In genomic region chr15:79629687-79630086, GRCh38 we compare ENCODE assay signal across 27 cellular contexts.
DNase-seq lines count a peak whose midpoint lies in the region; FAIRE-seq and TF ChIP-seq lines count a peak whose summit lies in the region.
"Had no signal": no experiment of that assay in that cellular context is flagged by ENCODE, and none has a peak within 500 bp of the region (broad histone marks: within the 10 kb centered on the region; RNA-seq: fewer than 3 reads in every experiment).

No MANE protein-coding gene starts in this region.

- H3K9me3 Mint-ChIP-seq in astrocyte (ENCODE audit: unreplicated experiment) = peaks cover 4% of the 10 kb centered on the region
- peaks cover 0 to 13% (median 5%) of the 10 kb centered on the region in 6 donors for H3K9me3 Mint-ChIP-seq in immature natural killer cell

- intact Hi-C loops in head of caudate nucleus (cut with DNase I) = no loop called here

- TF ChIP-seq CTCF in HFF-Myc (IDR thresholded peaks at IDR 0.05; ENCODE audit: low read depth, low read length, missing control alignments) = no peak
- TF ChIP-seq CTCF in astrocyte (IDR thresholded peaks at IDR 0.05; ENCODE audit: insufficient read depth, low read depth, low read length) = no peak
- no peak for TF ChIP-seq CTCF in foreskin fibroblast (IDR thresholded peaks at IDR 0.05; ENCODE audit: low read depth, low read length)
- TF ChIP-seq CTCF in smooth muscle cell (IDR thresholded peaks at IDR 0.05; ENCODE audit: borderline replicate concordance, insufficient read depth, poor library complexity, severe bottlenecking) = no peak

- WGBS in smooth muscle cell (ENCODE audit: low lambda C conversion rate) = 58% methylated on average over 5 of the region's 5 CpGs

- H3K9ac ChIP-seq in astrocyte (ENCODE audit: low read length) (no peak overlapping the region), smooth muscle cell (ENCODE audit: low read depth) (no peak overlapping the region)

- no peaks in the 10 kb centered on the region for H3K4me1 ChIP-seq in astrocyte (ENCODE audit: insufficient read depth, low read length)
- H3K4me1 ChIP-seq in smooth muscle cell (ENCODE audit: low read depth) = no peaks in the 10 kb centered on the region
- H3K4me1 ChIP-seq: SJCRH30, tibial artery had no signal

- H3K79me2 ChIP-seq in astrocyte (ENCODE audit: insufficient read depth, low read length) (no peaks in the 10 kb centered on the region), smooth muscle cell (ENCODE audit: low read depth) (no peaks in the 10 kb centered on the region)
- H3K79me2 ChIP-seq: hepatocyte had no signal

- H3K36me3 Mint-ChIP-seq in astrocyte (ENCODE audit: low read depth, unreplicated experiment) (no peaks in the 10 kb centered on the region), immature natural killer cell (peaks cover 0 to 5% (median 0%) of the 10 kb centered on the region in 3 donors)
- H3K36me3 Mint-ChIP-seq: CD14-positive monocyte had no signal

- FAIRE-seq in astrocyte (lab: Jason Lieb, UNC) = no peak

- H3K4me2 ChIP-seq in astrocyte (ENCODE audit: low read length) (no peak overlapping the region), smooth muscle cell (no peak overlapping the region)
- H3K4me2 ChIP-seq: hepatocyte, PC-9 had no signal

- no peaks in the 10 kb centered on the region for H3F3A ChIP-seq in smooth muscle cell (ENCODE audit: low read depth)

- peak; percentile 10 for DNase-seq in AG08396 (ENCODE audit: low spot score)
- DNase-seq in HFF-Myc (ENCODE audit: extremely low read depth, low read depth) = peak; percentile 43
- peak; percentile 84 for DNase-seq in astrocyte (ENCODE audit: low read depth)
- peak; percentile 81 to 91 for DNase-seq in foreskin fibroblast
- no peak for DNase-seq in smooth muscle cell (lab: John Stamatoyannopoulos, UW; ENCODE audit: unreplicated experiment)
- no peak for DNase-seq in stimulated activated CD8-positive, alpha-beta memory T cell treated with anti-CD3 and anti-CD28 coated beads, Interleukin-4, amount 100 ng/mL, for 48 hours
- no peak for DNase-seq in immature natural killer cell
- no peak for DNase-seq in head of caudate nucleus
- DNase-seq: activated CD4-positive, CD25-positive, alpha-beta regulatory T cell treated with anti-CD3 and anti-CD28 coated beads, Interleukin-2, amount 50 U/mL, for 72 hours; activated CD8-positive, alpha-beta T cell treated with anti-CD3 and anti-CD28 coated beads, Interleukin-2, amount 10 ng/mL, durations not matched to agents 7 days and 5 days; activated effector memory CD4-positive, alpha-beta T cell treated with anti-CD3 and anti-CD28 coated beads, Interleukin-2, amount 50 U/mL, for 16 hours; Calu3; cortex of kidney; KG1; MV-4-11; NCI-H146; NCI-H510A treated with DMSO at 0.1 percent for 48 hours; NK-92 treated with Interleukin-12 subunit alpha and Interleukin-12 subunit beta, amount 100 ng/mL, for 24 hours; ovary; PC-9; retina; stimulated activated naive CD8-positive, alpha-beta T cell treated with anti-CD3 and anti-CD28 coated beads, Interleukin-15, amount 100 ng/mL, for 72 hours; tibial artery had no signal

- H3K4me3 Mint-ChIP-seq in astrocyte (ENCODE audit: unreplicated experiment) (no peak overlapping the region), immature natural killer cell (no peak overlapping the region)
- H3K4me3 Mint-ChIP-seq: activated CD8-positive, alpha-beta T cell treated with anti-CD3 and anti-CD28 coated beads, Interleukin-2, amount 10 ng/mL, durations not matched to agents 7 days and 5 days; CD14-positive monocyte; nephron; stimulated activated naive CD8-positive, alpha-beta T cell treated with anti-CD3 and anti-CD28 coated beads, Interleukin-15, amount 100 ng/mL, for 72 hours had no signal

- H3K4me3 ChIP-seq in HFF-Myc (replicated peaks; ENCODE audit: low read depth, low read length) = no peak overlapping the region
- no peak overlapping the region for H3K4me3 ChIP-seq in astrocyte (ENCODE audit: insufficient read depth, low read depth, low read length)
- no peak overlapping the region for H3K4me3 ChIP-seq in foreskin fibroblast (ENCODE audit: low read depth in 1 of 2, low read length in 2 of 2)
- no peak overlapping the region for H3K4me3 ChIP-seq in smooth muscle cell
- H3K4me3 ChIP-seq: hepatocyte, ovary, PC-9, SJCRH30, tibial artery had no signal

- H3K9me3 ChIP-seq in astrocyte (ENCODE audit: insufficient read depth, low read depth, low read length) (no peaks in the 10 kb centered on the region), smooth muscle cell (replicated peaks; ENCODE audit: low read depth) (no peaks in the 10 kb centered on the region)
- H3K9me3 ChIP-seq: ovary had no signal

- peaks cover 7% of the 10 kb centered on the region for H3K27me3 Mint-ChIP-seq in astrocyte (ENCODE audit: low read depth, unreplicated experiment)
- peaks cover 3 to 16% (median 4%) of the 10 kb centered on the region in 3 donors for H3K27me3 Mint-ChIP-seq in immature natural killer cell (ENCODE audit: low read depth in 3 of 3)

- H3K36me3 ChIP-seq in astrocyte (ENCODE audit: insufficient read depth, low read length) (no peaks in the 10 kb centered on the region), smooth muscle cell (ENCODE audit: low read depth) (no peaks in the 10 kb centered on the region)
- H3K36me3 ChIP-seq: ovary, SJCRH30, tibial artery had no signal

- H3K4me1 Mint-ChIP-seq in astrocyte (ENCODE audit: low read depth, unreplicated experiment) (peaks cover 4% of the 10 kb centered on the region), immature natural killer cell (no peaks in the 10 kb centered on the region)
- H3K4me1 Mint-ChIP-seq: CD14-positive monocyte; nephron; stimulated activated naive CD8-positive, alpha-beta T cell treated with anti-CD3 and anti-CD28 coated beads, Interleukin-15, amount 100 ng/mL, for 72 hours had no signal

- H3K27ac Mint-ChIP-seq in astrocyte (ENCODE audit: unreplicated experiment) = no peak overlapping the region
- H3K27ac Mint-ChIP-seq in immature natural killer cell = no peak overlapping the region
- H3K27ac Mint-ChIP-seq: activated CD8-positive, alpha-beta T cell treated with anti-CD3 and anti-CD28 coated beads, Interleukin-2, amount 10 ng/mL, durations not matched to agents 7 days and 5 days; CD14-positive monocyte; nephron; stimulated activated naive CD8-positive, alpha-beta T cell treated with anti-CD3 and anti-CD28 coated beads, Interleukin-15, amount 100 ng/mL, for 72 hours had no signal

- H4K20me1 ChIP-seq in astrocyte (ENCODE audit: insufficient read depth, low read length) (no peaks in the 10 kb centered on the region), smooth muscle cell (ENCODE audit: low read depth) (no peaks in the 10 kb centered on the region)

- H3K27me3 ChIP-seq in astrocyte (ENCODE audit: insufficient read depth, low read length) = peaks cover 1% of the 10 kb centered on the region
- no peaks in the 10 kb centered on the region for H3K27me3 ChIP-seq in smooth muscle cell (ENCODE audit: low read depth)
- H3K27me3 ChIP-seq: hepatocyte, ovary, SJCRH30, tibial artery had no signal

- H3K27ac ChIP-seq in astrocyte (ENCODE audit: low read depth, low read length) = no peak overlapping the region
- H3K27ac ChIP-seq in smooth muscle cell (ENCODE audit: low read depth) = no peak overlapping the region
- H3K27ac ChIP-seq: hepatocyte, ovary, PC-9, SJCRH30, tibial artery had no signal

- H2AFZ ChIP-seq in astrocyte (ENCODE audit: low read depth, low read length) (no peak overlapping the region), smooth muscle cell (ENCODE audit: low read depth) (no peak overlapping the region)
- H2AFZ ChIP-seq: hepatocyte, PC-9 had no signal

Comparison
In these comparisons a context has a peak if more than half of its experiments do, and no peak if none do; other contexts are left out.
1. DNase-seq: peak in AG08396 (single experiment), HFF-Myc (single experiment), astrocyte (single experiment) and foreskin fibroblast (2 of 2); none in smooth muscle cell (single experiment), stimulated activated CD8-positive, alpha-beta memory T cell treated with anti-CD3 and anti-CD28 coated beads, Interleukin-4, amount 100 ng/mL, for 48 hours (single experiment), immature natural killer cell (0 of 3) and head of caudate nucleus (0 of 42).